ENCODE assay signal across 12 cellular contexts in the genomic region with DNA sequence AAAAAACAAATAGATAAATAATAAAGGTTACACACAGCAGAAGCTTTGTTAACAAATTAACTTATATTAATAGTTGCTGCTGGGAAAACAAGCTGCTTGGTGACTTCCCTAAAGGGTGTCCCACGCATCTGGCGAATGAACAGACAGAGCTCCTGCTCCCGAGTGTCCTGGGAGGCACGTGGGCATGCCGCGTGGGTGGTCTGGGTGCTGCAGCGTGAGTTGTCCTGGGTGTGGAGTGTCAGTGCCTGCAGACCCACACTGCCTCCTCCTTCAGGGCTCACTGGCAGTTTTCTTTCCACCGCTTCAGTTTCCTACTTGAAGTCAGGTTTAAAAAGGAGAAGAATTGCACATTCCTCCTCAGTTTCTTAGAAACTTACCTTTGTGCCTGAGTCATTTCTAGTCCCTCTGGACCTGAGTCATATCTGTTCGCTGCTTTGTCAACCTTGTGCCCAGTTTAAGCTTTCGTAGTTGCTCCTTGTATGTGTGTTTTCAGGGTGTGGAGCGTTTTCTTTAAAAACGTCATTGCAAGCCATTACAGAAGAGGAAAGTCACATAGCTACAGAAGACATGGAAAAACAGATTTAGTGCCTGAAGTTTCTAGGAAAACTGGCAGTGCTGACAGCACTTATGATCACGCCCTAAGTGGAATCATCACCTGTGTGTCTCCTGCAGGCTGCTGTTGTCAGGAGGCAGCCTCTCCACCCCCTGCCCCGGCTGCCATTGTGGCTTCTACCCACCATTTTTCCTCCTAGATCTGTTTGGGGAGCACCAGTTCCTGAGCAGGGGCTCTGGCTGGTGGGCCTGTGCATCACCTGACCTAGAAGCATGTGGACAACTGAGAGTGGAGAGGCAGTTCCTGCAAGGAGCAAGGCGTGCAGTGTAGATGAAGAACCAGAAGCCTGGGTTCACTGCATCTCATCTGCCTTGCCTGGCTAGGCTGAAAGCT. TPM values are rescaled to one million over a fixed set of nuclear protein-coding genes. Genes with fewer than 3 reads are reported as not detected.
DNase-seq lines count a peak whose midpoint lies in the region; ATAC-seq and TF ChIP-seq lines count a peak whose summit lies in the region.
"Had no signal": no experiment of that assay in that cellular context is flagged by ENCODE, and none has a peak within 500 bp of the region (broad histone marks: within the 10 kb centered on the region; RNA-seq: fewer than 3 reads in every experiment).

No MANE protein-coding gene starts in this region.

- H3K27ac ChIP-seq in left ventricle myocardium inferior (replicated peaks) (peak overlapping the region; percentile 64), RWPE1 (peak overlapping the region; percentile 83), left lung (peak overlapping the region in 1 of 2 donors; percentile 45), urinary bladder (ENCODE audit: low read depth) (peak overlapping the region; percentile 43)
- H3K27ac ChIP-seq: brain microvascular endothelial cell had no signal

- CTCF ChIA-PET in RWPE1 (lab: Yijun Ruan, JAX), result interaction anchor here (0.6 to 1.8 kb wide), 6 partner anchors 11 to 105 kb away, joined by 3 to 11 read pairs (median 5); no protein-coding TSS in a partner anchor

- H3K4me3 ChIP-seq in left ventricle myocardium inferior, result no peak overlapping the region
- no peak overlapping the region for H3K4me3 ChIP-seq in left lung
- H3K4me3 ChIP-seq in urinary bladder (ENCODE audit: low read depth, low read length), result no peak overlapping the region

- H3K27ac Mint-ChIP-seq in stimulated activated naive CD8-positive, alpha-beta T cell treated with anti-CD3 and anti-CD28 coated beads, Interleukin-15, amount 100 ng/mL, for 72 hours, result no peak overlapping the region

- 73% methylated on average over 15 of the region's 15 CpGs for WGBS in urinary bladder

- H3K4me3 Mint-ChIP-seq in stimulated activated naive CD8-positive, alpha-beta T cell treated with anti-CD3 and anti-CD28 coated beads, Interleukin-15, amount 100 ng/mL, for 72 hours, result no peak overlapping the region

- TF ChIP-seq CTCF in left ventricle myocardium inferior (IDR thresholded peaks at IDR 0.05; ENCODE audit: borderline replicate concordance) (no peak), RWPE1 (conservative IDR thresholded peaks at IDR 0.05; ENCODE audit: low read depth) (no peak), left lung (IDR thresholded peaks at IDR 0.05) (no peak)

- no peak for DNase-seq in left ventricle myocardium inferior
- DNase-seq in cardiac septum (ENCODE audit: low spot score), result no peak
- DNase-seq in RWPE1 (ENCODE audit: low spot score), result peak; percentile 51
- DNase-seq in left lung, result no peak
- DNase-seq in AG08395 (ENCODE audit: low spot score), result no peak
- no peak for DNase-seq in stimulated activated naive CD8-positive, alpha-beta T cell treated with anti-CD3 and anti-CD28 coated beads, Interleukin-15, amount 100 ng/mL, for 72 hours
- no peak for DNase-seq in stimulated activated CD4-positive, alpha-beta T cell treated with anti-CD3 and anti-CD28 coated beads, Interleukin-4, amount 100 ng/mL, for 1 hour
- DNase-seq: activated T-cell treated with anti-CD3 and anti-CD28 coated beads, Interleukin-2, amount 50 U/mL, for 1 hour; brain microvascular endothelial cell; left ventricle myocardium superior; NCI-H187 treated with DMSO at 0.1 percent for 48 hours had no signal

- intact Hi-C loops in left ventricle myocardium inferior (cut with micrococcal nuclease) (no loop called here), cardiac septum (cut with DNase I) (no loop called here), left lung (cut with DNase I) (no loop called here)

- H3K27me3 ChIP-seq in left ventricle myocardium inferior (ENCODE audit: low read depth) (no peaks in the 10 kb centered on the region), left lung (no peaks in the 10 kb centered on the region)
- H3K27me3 ChIP-seq: brain microvascular endothelial cell had no signal

- no peaks in the 10 kb centered on the region for H3K9me3 ChIP-seq in left ventricle myocardium inferior (replicated peaks)
- H3K9me3 ChIP-seq in left lung, result no peaks in the 10 kb centered on the region

- H3K4me1 Mint-ChIP-seq in stimulated activated naive CD8-positive, alpha-beta T cell treated with anti-CD3 and anti-CD28 coated beads, Interleukin-15, amount 100 ng/mL, for 72 hours, result no peaks in the 10 kb centered on the region

- peak; percentile 78 for ATAC-seq in left lung
- no peak for ATAC-seq in stimulated activated naive CD8-positive, alpha-beta T cell treated with anti-CD3 and anti-CD28 coated beads, Interleukin-15, amount 100 ng/mL, for 72 hours
- ATAC-seq: left ventricle myocardium superior had no signal

- H3K36me3 ChIP-seq in left ventricle myocardium inferior (peaks cover 44% of the 10 kb centered on the region), left lung (peaks cover 0 to 70% of the 10 kb centered on the region in 2 donors), urinary bladder (ENCODE audit: insufficient read depth) (no peaks in the 10 kb centered on the region)
- H3K36me3 ChIP-seq: brain microvascular endothelial cell had no signal

- no peaks in the 10 kb centered on the region for H3K27me3 Mint-ChIP-seq in stimulated activated naive CD8-positive, alpha-beta T cell treated with anti-CD3 and anti-CD28 coated beads, Interleukin-15, amount 100 ng/mL, for 72 hours

- H3K9me3 Mint-ChIP-seq in stimulated activated naive CD8-positive, alpha-beta T cell treated with anti-CD3 and anti-CD28 coated beads, Interleukin-15, amount 100 ng/mL, for 72 hours, result no peaks in the 10 kb centered on the region

- POLR2A ChIA-PET in RWPE1 (lab: Yijun Ruan, JAX; ENCODE audit: low non-redundant PET), result interaction anchor here (0.7 kb wide), 1 partner anchor 44 kb away, joined by 3 read pairs; no protein-coding TSS in a partner anchor

- H3K4me1 ChIP-seq in left ventricle myocardium inferior (peaks cover 23% of the 10 kb centered on the region), left lung (peaks cover under 1 to 4% of the 10 kb centered on the region in 2 donors), urinary bladder (ENCODE audit: insufficient read depth) (peaks cover 1% of the 10 kb centered on the region)

RNA-seq across cellular contexts. Expression of gene IMPA2, which starts 24.5 kb away (rescaled TPM):
- total RNA-seq in left ventricle myocardium inferior, result 51.5 TPM
- total RNA-seq in cardiac septum, result 19.9 TPM
- total RNA-seq in left lung, result 10 to 100 TPM; 62.2 to 92.5 TPM
- 38.2 TPM for total RNA-seq in urinary bladder
- 111 TPM for polyA plus RNA-seq in urinary bladder
